In the genomic region with DNA sequence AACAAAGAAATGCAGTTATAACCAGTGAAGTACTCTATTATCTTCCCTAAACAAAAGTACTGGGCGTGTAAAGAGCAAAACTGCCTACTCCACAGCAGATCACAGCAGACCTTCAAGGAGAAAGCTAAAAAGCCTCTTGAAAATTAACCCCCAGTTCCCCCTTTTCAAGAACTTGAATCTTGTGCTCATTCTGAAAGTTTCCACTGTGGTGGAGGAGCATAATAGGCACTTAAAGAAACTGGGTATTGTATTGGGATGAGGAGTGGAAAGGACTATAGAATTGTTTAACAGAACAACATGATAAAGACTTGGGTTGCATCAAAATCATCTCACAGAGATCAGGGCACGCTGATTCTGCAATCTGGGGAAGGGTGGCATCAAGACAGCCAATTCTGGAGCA, we compare ENCODE assay signal across 1 cellular context.
TF ChIP-seq lines count a peak whose summit lies in the region.

No MANE protein-coding gene starts in this region.

TF ChIP-seq in IMR-90, 13 proteins besides CTCF, POLR2A, EP300 and RAD21:
- no peak for TF ChIP-seq CHD1 (IDR thresholded peaks at IDR 0.05; ENCODE audit: low read depth, low read length)
- TF ChIP-seq RFX5 (IDR thresholded peaks at IDR 0.05; ENCODE audit: low read depth, low read length): no peak
- TF ChIP-seq ELK1 (IDR thresholded peaks at IDR 0.05; ENCODE audit: borderline replicate concordance, low read depth, low read length): no peak
- no peak for TF ChIP-seq MAFK (IDR thresholded peaks at IDR 0.05; ENCODE audit: low read depth, low read length)
- no peak for TF ChIP-seq MAZ (IDR thresholded peaks at IDR 0.05; ENCODE audit: borderline replicate concordance, low read depth, low read length)
- no peak for TF ChIP-seq USF2 (IDR thresholded peaks at IDR 0.05; ENCODE audit: low read depth, low read length)
- no peak for TF ChIP-seq CEBPB (IDR thresholded peaks at IDR 0.05; ENCODE audit: low read depth, low read length)
- TF ChIP-seq BHLHE40 (IDR thresholded peaks at IDR 0.05; ENCODE audit: low read depth, low read length): no peak
- TF ChIP-seq NFE2L2 (IDR thresholded peaks at IDR 0.05; ENCODE audit: low read depth, low read length): no peak
- no peak for TF ChIP-seq RCOR1 (IDR thresholded peaks at IDR 0.05; ENCODE audit: insufficient replicate concordance, low read length)
